ENCODE assay signal across 32 cellular contexts in the genomic region with DNA sequence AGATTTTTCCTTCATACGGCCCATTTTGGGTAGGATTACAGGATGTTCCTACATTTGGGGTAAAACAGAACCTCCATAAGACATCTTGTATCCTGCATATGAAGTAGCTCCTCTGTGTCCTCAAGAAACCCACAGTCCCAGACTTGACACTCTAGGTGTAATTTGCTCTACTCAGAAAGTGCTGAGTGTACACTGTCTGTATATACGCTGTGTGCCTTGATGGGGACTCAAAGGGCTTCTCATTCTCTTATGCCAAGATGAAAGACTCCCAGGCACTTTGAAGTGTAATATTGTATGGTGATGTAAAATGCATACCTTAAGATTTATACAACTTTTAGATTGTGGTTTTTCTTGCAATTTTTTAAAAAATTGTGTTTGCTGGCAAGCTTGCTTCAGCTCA. TPM values are rescaled to one million over a fixed set of nuclear protein-coding genes. Genes with fewer than 3 reads are reported as not detected.
"Had no signal": no experiment of that assay in that cellular context is flagged by ENCODE, and none has a peak within 500 bp of the region (broad histone marks: within the 10 kb centered on the region; RNA-seq: fewer than 3 reads in every experiment).

No MANE protein-coding gene starts in this region.

- H3K9me3 ChIP-seq: stomach, suprapubic skin, testis, thoracic aorta, thyroid gland, tibial artery, tibial nerve, transverse colon, upper lobe of left lung, upper lobe of right lung, uterus, vagina had no signal

- H3K27me3 ChIP-seq: testis, thyroid gland, vagina had no signal

- H3K4me3 ChIP-seq: stomach, suprapubic skin, testis, thoracic aorta, thyroid gland, tibial artery, tibial nerve, transverse colon, upper lobe of left lung, upper lobe of right lung, uterus, vagina had no signal

- H3K27ac ChIP-seq: stomach, suprapubic skin, testis, thoracic aorta, thyroid gland, tibial artery, tibial nerve, transverse colon, upper lobe of left lung, upper lobe of right lung, uterus, vagina had no signal

- ATAC-seq: stimulated activated effector memory CD8-positive, alpha-beta T cell treated with anti-CD3 and anti-CD28 coated beads, Interleukin-12 subunit alpha, Interleukin-12 subunit beta, amount 100 ng/mL, for 72 hours; stimulated activated memory B cell treated with anti-CD40 and anti-IgM and Interleukin-4, amounts not matched to agents 10 μg/mL and 1 μg/mL and 100 μg/mL, for 72 hours; stimulated activated naive B cell treated with anti-CD40 and anti-IgM and Interleukin-4, amounts not matched to agents 10 μg/mL and 1 μg/mL and 100 μg/mL, for 72 hours; stimulated activated naive CD8-positive, alpha-beta T cell treated with anti-CD3 and anti-CD28 coated beads, Interleukin-15, amount 100 ng/mL, for 72 hours; stimulated activated naive CD8-positive, alpha-beta T cell treated with anti-CD3 and anti-CD28 coated beads, Interleukin-15, Interleukin-2, amounts not matched to agents 100 U/mL and 50 U/mL, for 24 hours; upper lobe of right lung had no signal

- H3K27ac Mint-ChIP-seq: stimulated activated effector memory CD8-positive, alpha-beta T cell treated with anti-CD3 and anti-CD28 coated beads, Interleukin-12 subunit alpha, Interleukin-12 subunit beta, amount 100 ng/mL, for 72 hours; stimulated activated memory B cell treated with anti-CD40 and anti-IgM and Interleukin-4, amounts not matched to agents 10 μg/mL and 1 μg/mL and 100 μg/mL, for 72 hours; stimulated activated naive B cell treated with anti-CD40 and anti-IgM and Interleukin-4, amounts not matched to agents 10 μg/mL and 1 μg/mL and 100 μg/mL, for 72 hours; stimulated activated naive CD8-positive, alpha-beta T cell treated with anti-CD3 and anti-CD28 coated beads, Interleukin-15, amount 100 ng/mL, for 72 hours; stimulated activated naive CD8-positive, alpha-beta T cell treated with anti-CD3 and anti-CD28 coated beads, Interleukin-15, Interleukin-2, amounts not matched to agents 100 ng/mL and 50 ng/mL, for 24 hours; type B pancreatic cell had no signal

- H3K4me1 ChIP-seq: suprapubic skin, testis, thyroid gland, tibial artery, transverse colon, upper lobe of left lung, upper lobe of right lung, uterus, vagina had no signal

- FAIRE-seq: urothelium cell line had no signal

- H3K36me3 ChIP-seq: stomach, suprapubic skin, thoracic aorta, thyroid gland, tibial artery, tibial nerve, transverse colon, upper lobe of left lung, upper lobe of right lung, uterus, vagina had no signal

- H3K4me3 Mint-ChIP-seq: stimulated activated effector memory CD8-positive, alpha-beta T cell treated with anti-CD3 and anti-CD28 coated beads, Interleukin-12 subunit alpha, Interleukin-12 subunit beta, amount 100 ng/mL, for 72 hours; stimulated activated memory B cell treated with anti-CD40 and anti-IgM and Interleukin-4, amounts not matched to agents 10 μg/mL and 1 μg/mL and 100 μg/mL, for 72 hours; stimulated activated naive B cell treated with anti-CD40 and anti-IgM and Interleukin-4, amounts not matched to agents 10 μg/mL and 1 μg/mL and 100 μg/mL, for 72 hours; stimulated activated naive CD8-positive, alpha-beta T cell treated with anti-CD3 and anti-CD28 coated beads, Interleukin-15, amount 100 ng/mL, for 72 hours; stimulated activated naive CD8-positive, alpha-beta T cell treated with anti-CD3 and anti-CD28 coated beads, Interleukin-15, Interleukin-2, amounts not matched to agents 100 ng/mL and 50 ng/mL, for 24 hours; type B pancreatic cell had no signal

- H3K36me3 Mint-ChIP-seq: stimulated activated effector memory CD8-positive, alpha-beta T cell treated with anti-CD3 and anti-CD28 coated beads, Interleukin-12 subunit alpha, Interleukin-12 subunit beta, amount 100 ng/mL, for 72 hours; stimulated activated memory B cell treated with anti-CD40 and anti-IgM and Interleukin-4, amounts not matched to agents 10 μg/mL and 1 μg/mL and 100 μg/mL, for 72 hours had no signal

- H3K4me1 Mint-ChIP-seq: stimulated activated effector memory CD8-positive, alpha-beta T cell treated with anti-CD3 and anti-CD28 coated beads, Interleukin-12 subunit alpha, Interleukin-12 subunit beta, amount 100 ng/mL, for 72 hours; stimulated activated memory B cell treated with anti-CD40 and anti-IgM and Interleukin-4, amounts not matched to agents 10 μg/mL and 1 μg/mL and 100 μg/mL, for 72 hours; stimulated activated naive CD8-positive, alpha-beta T cell treated with anti-CD3 and anti-CD28 coated beads, Interleukin-15, amount 100 ng/mL, for 72 hours had no signal

- DNase-seq: stimulated activated CD4-positive, alpha-beta T cell treated with anti-CD3 and anti-CD28 coated beads, Interleukin-2, amount 100 ng/mL, for 48 hours; stimulated activated CD4-positive, alpha-beta T cell treated with anti-CD3 and anti-CD28 coated beads, Interleukin-4, amount 100 ng/mL, for 1 hour; stimulated activated CD4-positive, alpha-beta T cell treated with anti-CD3 and anti-CD28 coated beads, Interleukin-4, amount 100 ng/mL, for 24 hours; stimulated activated CD4-positive, alpha-beta T cell treated with anti-CD3 and anti-CD28 coated beads, Interleukin-4, amount 100 ng/mL, for 4 hours; stimulated activated CD8-positive, alpha-beta memory T cell treated with anti-CD3 and anti-CD28 coated beads, Interleukin-4, amount 100 ng/mL, for 48 hours; stimulated activated naive B cell treated with anti-CD40 and anti-IgM and Interleukin-4, amounts not matched to agents 10 μg/mL and 1 μg/mL and 100 μg/mL, for 72 hours; stimulated activated naive CD4-positive, alpha-beta T cell; stimulated activated naive CD4-positive, alpha-beta T cell treated with Interleukin-2 at 50 U/mL for 16 hours; stimulated activated naive CD8-positive, alpha-beta T cell treated with anti-CD3 and anti-CD28 coated beads, Interleukin-15, amount 100 ng/mL, for 72 hours; stimulated activated naive CD8-positive, alpha-beta T cell treated with anti-CD3 and anti-CD28 coated beads, Interleukin-15, Interleukin-2, amounts not matched to agents 100 U/mL and 50 U/mL, for 24 hours; stomach; substantia nigra; testis; thyroid gland; tibial artery; transverse colon; trophoblast cell; upper lobe of left lung; upper lobe of right lung; uterus had no signal

RNA-seq across cellular contexts. Expression of gene TFAP2D, which starts 5.2 kb away (rescaled TPM):
- total RNA-seq: stomach, subcutaneous adipose tissue, suprapubic skin, testis, thoracic aorta, thyroid gland, tibial nerve, transverse colon, upper lobe of left lung, upper lobe of right lung, ureter, urinary bladder, uterus, vagina had no signal
- polyA plus RNA-seq: stomach, urinary bladder had no signal
